ENCODE assay signal across 34 cellular contexts in the genomic region with DNA sequence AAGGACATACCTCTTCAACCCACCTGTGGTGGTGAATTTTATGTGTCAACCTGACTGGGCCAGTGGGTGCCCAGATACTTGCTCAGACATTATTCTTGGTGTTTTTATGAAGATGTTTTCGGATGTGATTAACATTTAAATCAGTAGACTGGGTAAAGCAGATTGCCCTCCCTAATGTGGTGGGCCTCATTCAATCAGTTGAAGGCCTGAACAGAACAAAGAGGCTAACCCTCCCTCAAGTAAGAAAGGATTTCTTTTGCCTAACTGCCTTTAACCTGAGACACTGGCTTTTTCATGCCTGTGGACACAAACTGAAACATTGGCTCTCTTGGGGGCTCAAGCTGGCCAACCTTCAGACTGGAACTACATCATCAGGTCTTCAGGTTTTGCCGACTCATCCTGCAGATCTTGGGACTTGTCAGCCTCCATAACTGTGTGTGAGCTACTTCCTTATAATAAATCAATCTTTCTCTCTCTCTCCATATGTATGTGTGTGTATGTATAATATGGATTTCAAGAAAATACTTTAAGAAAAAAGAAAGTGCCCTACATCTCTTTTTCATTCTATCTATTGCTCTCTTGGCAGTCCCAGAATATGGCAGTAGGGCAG. TPM values are rescaled to one million over a fixed set of nuclear protein-coding genes. Genes with fewer than 3 reads are reported as not detected.
"Had no signal": no experiment of that assay in that cellular context is flagged by ENCODE, and none has a peak within 500 bp of the region (broad histone marks: within the 10 kb centered on the region; RNA-seq: fewer than 3 reads in every experiment).

No MANE protein-coding gene starts in this region.

- H3K9ac ChIP-seq: neural progenitor cell, parathyroid adenoma had no signal

- H3K4me2 ChIP-seq: smooth muscle cell had no signal

- H2AFZ ChIP-seq: neural progenitor cell, parathyroid adenoma had no signal

- H3K9me3 ChIP-seq: esophagus squamous epithelium, left ventricle myocardium inferior, psoas muscle, vagina had no signal

- H3K27me3 ChIP-seq: brain microvascular endothelial cell, esophagus squamous epithelium, neural progenitor cell, vagina had no signal

- H3K27ac ChIP-seq: brain microvascular endothelial cell, epithelial cell of prostate, esophagus squamous epithelium, left ventricle myocardium inferior, neural progenitor cell, parathyroid adenoma, psoas muscle, vagina, VCaP had no signal

- DNase-seq: activated CD4-positive, alpha-beta memory T cell treated with anti-CD3 and anti-CD28 coated beads for 36 hours; activated CD4-positive, alpha-beta T cell treated with anti-CD3 and anti-CD28 coated beads, Interleukin-2, amount 10 ng/mL, durations not matched to agents 24 days and 14 days; activated CD4-positive, CD25-positive, alpha-beta regulatory T cell treated with anti-CD3 and anti-CD28 coated beads, Interleukin-2, amount 50 U/mL, for 72 hours; activated CD8-positive, alpha-beta memory T cell treated with anti-CD3 and anti-CD28 coated beads, Interleukin-2, amount 50 U/mL, for 48 hours; activated gamma-delta T cell; activated naive CD4-positive, alpha-beta T cell treated with anti-CD3 and anti-CD28 coated beads, Interleukin-2, amount 50 U/mL, for 16 hours; activated T-cell treated with anti-CD3 and anti-CD28 coated beads, Interleukin-2, amount 50 U/mL, for 24 hours; amniotic stem cell; brain microvascular endothelial cell; central memory CD4-positive, alpha-beta T cell; effector CD8-positive, alpha-beta T cell; esophagus squamous epithelium; foreskin melanocyte; left ventricle myocardium inferior; natural killer cell; occipital lobe; psoas muscle; stimulated activated CD4-positive, alpha-beta T cell treated with anti-CD3 and anti-CD28 coated beads, Interleukin-1b, Interleukin-23, amount 100 ng/mL, for 48 hours; stimulated activated CD4-positive, alpha-beta T cell treated with anti-CD3 and anti-CD28 coated beads, Interleukin-4, amount 100 ng/mL, for 4 hours; stimulated activated CD8-positive, alpha-beta memory T cell treated with anti-CD3 and anti-CD28 coated beads, Interleukin-4, amount 100 ng/mL, for 48 hours; stimulated activated naive CD8-positive, alpha-beta T cell treated with anti-CD3 and anti-CD28 coated beads, Interleukin-15, amount 100 ng/mL, for 72 hours; substantia nigra; T-helper 17 cell; T1000 had no signal

- H3K4me1 ChIP-seq: esophagus squamous epithelium, left ventricle myocardium inferior, psoas muscle, vagina had no signal

- ATAC-seq: natural killer cell; psoas muscle; stimulated activated memory B cell treated with anti-CD40 and anti-IgM and Interleukin-4, amounts not matched to agents 10 μg/mL and 1 μg/mL and 100 μg/mL, for 72 hours; stimulated activated naive CD8-positive, alpha-beta T cell treated with anti-CD3 and anti-CD28 coated beads, Interleukin-15, amount 100 ng/mL, for 72 hours; T-helper 17 cell had no signal

- H3K36me3 ChIP-seq: brain microvascular endothelial cell, esophagus squamous epithelium, left ventricle myocardium inferior, neural progenitor cell, vagina had no signal

- H3K4me3 ChIP-seq: esophagus squamous epithelium, left ventricle myocardium inferior, lung, neural progenitor cell, psoas muscle, smooth muscle cell, vagina had no signal

- FAIRE-seq: astrocyte, endometrium had no signal

RNA-seq across cellular contexts. Expression of gene RTN1, which starts 39.4 kb away (rescaled TPM):
- total RNA-seq: activated CD4-positive, alpha-beta memory T cell treated with anti-CD3 and anti-CD28 coated beads for 36 hours; activated CD4-positive, alpha-beta T cell treated with anti-CD3 and anti-CD28 coated beads, Interleukin-2, amount 10 ng/mL, durations not matched to agents 24 days and 14 days; smooth muscle cell had no signal
- polyA plus RNA-seq: smooth muscle cell had no signal
